ENCODE assay signal across 26 cellular contexts in genomic region chr6:106119991-106120390, GRCh38. TPM values are rescaled to one million over a fixed set of nuclear protein-coding genes. Genes with fewer than 3 reads are reported as not detected.
DNase-seq lines count a peak whose midpoint lies in the region; ATAC-seq, FAIRE-seq and TF ChIP-seq lines count a peak whose summit lies in the region.
"Had no signal": no experiment of that assay in that cellular context is flagged by ENCODE, and none has a peak within 500 bp of the region (broad histone marks: within the 10 kb centered on the region; RNA-seq: fewer than 3 reads in every experiment).

No MANE protein-coding gene starts in this region.

- H3K9me3 ChIP-seq in K562 (replicated peaks; ENCODE audit: control insufficient read depth, insufficient read depth, low read depth, low read length) (no peaks in the 10 kb centered on the region), mucosa of rectum (ENCODE audit: control insufficient read depth in 2 of 2, low read length in 2 of 2) (no peaks in the 10 kb centered on the region)
- H3K9me3 ChIP-seq: A549, SK-N-SH, upper lobe of left lung had no signal

- H3K27me3 Mint-ChIP-seq in activated CD8-positive, alpha-beta T cell treated with anti-CD3 and anti-CD28 coated beads for 36 hours, result peaks cover 24% of the 10 kb centered on the region
- peaks cover 4% of the 10 kb centered on the region for H3K27me3 Mint-ChIP-seq in activated CD8-positive, alpha-beta T cell treated with anti-CD3 and anti-CD28 coated beads, Interleukin-2, amount 10 ng/mL, durations not matched to agents 7 days and 5 days (ENCODE audit: low read depth)
- H3K27me3 Mint-ChIP-seq in activated T-cell treated with anti-CD3 and anti-CD28 coated beads, Interleukin-2, amount 50 U/mL, for 24 hours, result peaks cover 10% of the 10 kb centered on the region
- H3K27me3 Mint-ChIP-seq: activated B cell treated with CpG ODN at 0.5 μM for 24 hours; B cell; dendritic cell treated with granulocyte-macrophage colony-stimulating factor and Interleukin-4, amounts not matched to agents 40 ng/mL and 50 ng/mL, for 4 days had no signal

- no peak for DNase-seq in activated CD8-positive, alpha-beta T cell treated with anti-CD3 and anti-CD28 coated beads for 36 hours
- no peak for DNase-seq in activated CD8-positive, alpha-beta T cell treated with anti-CD3 and anti-CD28 coated beads, Interleukin-2, amount 10 ng/mL, durations not matched to agents 7 days and 5 days
- DNase-seq in K562 (ENCODE audit: extremely low read depth in 1 of 4, low spot score in 3 of 4), result no peak
- no peak for DNase-seq in nucleus accumbens (lab: John Stamatoyannopoulos, UW)
- no peak for DNase-seq in NCI-H345 treated with DMSO at 0.1 percent for 48 hours (lab: John Stamatoyannopoulos, UW; ENCODE audit: unreplicated experiment)
- DNase-seq in activated T-cell treated with anti-CD3 and anti-CD28 coated beads, Interleukin-2, amount 50 U/mL, for 24 hours, result no peak
- DNase-seq: activated B cell treated with CpG ODN at 0.5 μM for 24 hours; activated naive CD4-positive, alpha-beta T cell treated with anti-CD3 and anti-CD28 coated beads, Interleukin-2, amount 50 U/mL, for 16 hours; activated T-cell treated with anti-CD3 and anti-CD28 coated beads, Interleukin-2, amount 50 U/mL, for 4 hours; COR-L47; HFFc6; hippocampal formation; NCI-H1417 treated with DMSO at 0.1 percent for 48 hours; NCI-H510A treated with DMSO at 0.1 percent for 48 hours; SK-N-SH; stimulated activated CD4-positive, alpha-beta T cell treated with anti-CD3 and anti-CD28 coated beads, Interleukin-12 subunit alpha, Interleukin-12 subunit beta, amount 100 ng/mL, for 4 hours; stimulated activated CD4-positive, alpha-beta T cell treated with anti-CD3 and anti-CD28 coated beads, Interleukin-4, amount 100 ng/mL, for 4 hours; T1000 had no signal

- H3K27ac ChIP-seq in K562 (ENCODE audit: extremely low read depth, low read depth, low read length) (no peak overlapping the region), mucosa of rectum (ENCODE audit: low read depth in 2 of 2, low read length in 2 of 2) (peak overlapping the region; percentile 56 to 61)
- H3K27ac ChIP-seq: A549, RWPE1, upper lobe of left lung had no signal

- in situ Hi-C loops in K562 (cut with MboI), result no loop called here

- H3K4me3 Mint-ChIP-seq in activated CD8-positive, alpha-beta T cell treated with anti-CD3 and anti-CD28 coated beads for 36 hours, result no peak overlapping the region
- no peak overlapping the region for H3K4me3 Mint-ChIP-seq in activated CD8-positive, alpha-beta T cell treated with anti-CD3 and anti-CD28 coated beads, Interleukin-2, amount 10 ng/mL, durations not matched to agents 7 days and 5 days
- no peak overlapping the region for H3K4me3 Mint-ChIP-seq in activated T-cell treated with anti-CD3 and anti-CD28 coated beads, Interleukin-2, amount 50 U/mL, for 24 hours
- H3K4me3 Mint-ChIP-seq: activated B cell treated with CpG ODN at 0.5 μM for 24 hours; activated T-cell treated with anti-CD3 and anti-CD28 coated beads, Interleukin-2, amount 50 U/mL, for 4 hours; B cell; dendritic cell treated with granulocyte-macrophage colony-stimulating factor and Interleukin-4, amounts not matched to agents 40 ng/mL and 50 ng/mL, for 4 days; HFFc6; stimulated activated naive CD8-positive, alpha-beta T cell treated with anti-CD3 and anti-CD28 coated beads, Interleukin-15, Interleukin-2, amounts not matched to agents 100 ng/mL and 50 ng/mL, for 24 hours had no signal

- no TSS peak for BruUV-seq in K562 (replicated peaks; lab: Mats Ljungman, UMichigan)

- no peak for TF ChIP-seq RAD21 in K562 (CRISPR knock-in tag; conservative IDR thresholded peaks at IDR 0.05 in 1 of 2, IDR thresholded peaks at IDR 0.05 in 1 of 2)

- peaks cover 13% of the 10 kb centered on the region for H3K9me3 Mint-ChIP-seq in activated CD8-positive, alpha-beta T cell treated with anti-CD3 and anti-CD28 coated beads for 36 hours
- no peaks in the 10 kb centered on the region for H3K9me3 Mint-ChIP-seq in activated CD8-positive, alpha-beta T cell treated with anti-CD3 and anti-CD28 coated beads, Interleukin-2, amount 10 ng/mL, durations not matched to agents 7 days and 5 days (ENCODE audit: insufficient read depth)
- peaks cover 3% of the 10 kb centered on the region for H3K9me3 Mint-ChIP-seq in activated T-cell treated with anti-CD3 and anti-CD28 coated beads, Interleukin-2, amount 50 U/mL, for 24 hours
- H3K9me3 Mint-ChIP-seq: activated B cell treated with CpG ODN at 0.5 μM for 24 hours; activated T-cell treated with anti-CD3 and anti-CD28 coated beads, Interleukin-2, amount 50 U/mL, for 4 hours; dendritic cell treated with granulocyte-macrophage colony-stimulating factor and Interleukin-4, amounts not matched to agents 40 ng/mL and 50 ng/mL, for 4 days; HFFc6; stimulated activated naive CD8-positive, alpha-beta T cell treated with anti-CD3 and anti-CD28 coated beads, Interleukin-15, Interleukin-2, amounts not matched to agents 100 ng/mL and 50 ng/mL, for 24 hours had no signal

- CTCF ChIA-PET in activated CD8-positive, alpha-beta T cell treated with anti-CD3 and anti-CD28 coated beads for 36 hours (lab: Charles Lee), result interaction anchor here (0.9 to 1.8 kb wide), 3 partner anchors 22 to 103 kb away, joined by 3 to 4 read pairs (median 3); no protein-coding TSS in a partner anchor
- CTCF ChIA-PET in activated CD8-positive, alpha-beta T cell treated with anti-CD3 and anti-CD28 coated beads, Interleukin-2, amount 10 ng/mL, durations not matched to agents 7 days and 5 days (lab: Charles Lee), result interaction anchor here (0.9 to 4.3 kb wide), 6 partner anchors 20 to 103 kb away, joined by 3 to 35 read pairs (median 4); no protein-coding TSS in a partner anchor
- CTCF ChIA-PET in K562 (lab: Yijun Ruan, JAX; ENCODE audit: low intra/inter-chr PET ratio), result no interaction called here

- intact Hi-C loops in activated CD8-positive, alpha-beta T cell treated with anti-CD3 and anti-CD28 coated beads for 36 hours (cut with micrococcal nuclease), result no loop called here
- intact Hi-C loops in K562 (cut with micrococcal nuclease), result no loop called here

- FAIRE-seq in K562 (lab: Jason Lieb, UNC), result no peak
- FAIRE-seq: A549 had no signal

- no peak overlapping the region for H3K4me2 ChIP-seq in K562 (ENCODE audit: insufficient read depth, low read length)
- H3K4me2 ChIP-seq: A549, SK-N-SH had no signal

- H3K79me2 ChIP-seq in K562 (ENCODE audit: control insufficient read depth, insufficient read depth, low read length), result no peaks in the 10 kb centered on the region

- TF ChIP-seq POLR2A in K562 (conservative IDR thresholded peaks at IDR 0.05), result no peak

- no peak for TF ChIP-seq CTCF in activated CD8-positive, alpha-beta T cell treated with anti-CD3 and anti-CD28 coated beads for 36 hours (IDR thresholded peaks at IDR 0.05)
- no peak for TF ChIP-seq CTCF in K562 (IDR thresholded peaks at IDR 0.05 in 2 of 3, conservative IDR thresholded peaks at IDR 0.05 in 1 of 3; ENCODE audit: insufficient read depth in 2 of 3, low read depth in 1 of 3, low read length in 3 of 3)

- H4K20me1 ChIP-seq in K562 (replicated peaks; ENCODE audit: control insufficient read depth, insufficient read depth, low read length), result no peaks in the 10 kb centered on the region

- ATAC-seq in activated CD8-positive, alpha-beta T cell treated with anti-CD3 and anti-CD28 coated beads for 36 hours, result no peak
- no peak for ATAC-seq in activated CD8-positive, alpha-beta T cell treated with anti-CD3 and anti-CD28 coated beads, Interleukin-2, amount 10 ng/mL, durations not matched to agents 7 days and 5 days
- ATAC-seq in K562 (no peak), GM19351 (IDR thresholded peaks at IDR 0.05; ENCODE audit: unreplicated experiment) (no peak)
- ATAC-seq: A549; activated T-cell treated with anti-CD3 and anti-CD28 coated beads, Interleukin-2, amount 50 U/mL, for 4 hours had no signal

- H3K36me3 ChIP-seq in K562 (ENCODE audit: control insufficient read depth, insufficient read depth, low read length), result no peaks in the 10 kb centered on the region
- no peaks in the 10 kb centered on the region for H3K36me3 ChIP-seq in mucosa of rectum (ENCODE audit: control insufficient read depth in 2 of 2, insufficient read depth in 2 of 2, low read length in 2 of 2)
- H3K36me3 ChIP-seq: upper lobe of left lung had no signal

- WGBS in K562 (ENCODE audit: insufficient coverage, low coverage, missing lambda C conversion rate), result 48% methylated on average over 2 of the region's 2 CpGs

- no peak for TF ChIP-seq EP300 in K562 (IDR thresholded peaks at IDR 0.05; ENCODE audit: low read length)

- peak overlapping the region; percentile 41 for H3K27ac Mint-ChIP-seq in activated CD8-positive, alpha-beta T cell treated with anti-CD3 and anti-CD28 coated beads for 36 hours
- no peak overlapping the region for H3K27ac Mint-ChIP-seq in activated CD8-positive, alpha-beta T cell treated with anti-CD3 and anti-CD28 coated beads, Interleukin-2, amount 10 ng/mL, durations not matched to agents 7 days and 5 days
- no peak overlapping the region for H3K27ac Mint-ChIP-seq in activated T-cell treated with anti-CD3 and anti-CD28 coated beads, Interleukin-2, amount 50 U/mL, for 24 hours
- H3K27ac Mint-ChIP-seq: activated B cell treated with CpG ODN at 0.5 μM for 24 hours; B cell; dendritic cell treated with granulocyte-macrophage colony-stimulating factor and Interleukin-4, amounts not matched to agents 40 ng/mL and 50 ng/mL, for 4 days; HFFc6; stimulated activated naive CD8-positive, alpha-beta T cell treated with anti-CD3 and anti-CD28 coated beads, Interleukin-15, Interleukin-2, amounts not matched to agents 100 ng/mL and 50 ng/mL, for 24 hours had no signal

- H3K4me1 Mint-ChIP-seq in activated CD8-positive, alpha-beta T cell treated with anti-CD3 and anti-CD28 coated beads for 36 hours (ENCODE audit: low read depth), result peaks cover 68% of the 10 kb centered on the region
- peaks cover 64% of the 10 kb centered on the region for H3K4me1 Mint-ChIP-seq in activated CD8-positive, alpha-beta T cell treated with anti-CD3 and anti-CD28 coated beads, Interleukin-2, amount 10 ng/mL, durations not matched to agents 7 days and 5 days (ENCODE audit: low read depth)
- H3K4me1 Mint-ChIP-seq in activated T-cell treated with anti-CD3 and anti-CD28 coated beads, Interleukin-2, amount 50 U/mL, for 24 hours (ENCODE audit: low read depth), result peaks cover 72% of the 10 kb centered on the region

- H3K9me1 ChIP-seq in K562 (ENCODE audit: control insufficient read depth, insufficient read depth, low read length), result no peaks in the 10 kb centered on the region

- H3K36me3 Mint-ChIP-seq in activated CD8-positive, alpha-beta T cell treated with anti-CD3 and anti-CD28 coated beads for 36 hours (ENCODE audit: low read depth), result no peaks in the 10 kb centered on the region
- H3K36me3 Mint-ChIP-seq in activated CD8-positive, alpha-beta T cell treated with anti-CD3 and anti-CD28 coated beads, Interleukin-2, amount 10 ng/mL, durations not matched to agents 7 days and 5 days (ENCODE audit: low read depth), result peaks cover 8% of the 10 kb centered on the region
- H3K36me3 Mint-ChIP-seq in activated T-cell treated with anti-CD3 and anti-CD28 coated beads, Interleukin-2, amount 50 U/mL, for 24 hours (ENCODE audit: low read depth), result no peaks in the 10 kb centered on the region

- H3K4me1 ChIP-seq in K562 (replicated peaks in 1 of 2; ENCODE audit: control insufficient read depth in 2 of 2, insufficient read depth in 2 of 2, low read length in 2 of 2), result peaks cover 4 to 9% of the 10 kb centered on the region in 2 experiments; a peak in 4 of 5 replicates
- H3K4me1 ChIP-seq in mucosa of rectum (ENCODE audit: control insufficient read depth in 2 of 2, insufficient read depth in 2 of 2, low read length in 2 of 2), result peaks cover 2 to 7% of the 10 kb centered on the region in 2 donors
- H3K4me1 ChIP-seq: A549, upper lobe of left lung had no signal

- POLR2A ChIA-PET in activated CD8-positive, alpha-beta T cell treated with anti-CD3 and anti-CD28 coated beads for 36 hours (lab: Charles Lee), result no interaction called here
- POLR2A ChIA-PET in activated CD8-positive, alpha-beta T cell treated with anti-CD3 and anti-CD28 coated beads, Interleukin-2, amount 10 ng/mL, durations not matched to agents 7 days and 5 days (lab: Charles Lee), result interaction anchor here (0.9 kb wide), 1 partner anchor 14 kb away, joined by 3 read pairs; no protein-coding TSS in a partner anchor
- POLR2A ChIA-PET in K562 (lab: Yijun Ruan, JAX), result interaction anchor here (0.7 kb wide), 1 partner anchor 9 kb away, joined by 3 read pairs; no protein-coding TSS in a partner anchor

- H3K4me3 ChIP-seq in K562 (no peak overlapping the region), mucosa of rectum (ENCODE audit: low read length in 2 of 2) (no peak overlapping the region)
- H3K4me3 ChIP-seq: A549, upper lobe of left lung had no signal

- H3K27me3 ChIP-seq in K562 (ENCODE audit: control insufficient read depth in 2 of 2, insufficient read depth in 2 of 2, low read length in 2 of 2), result no peaks in the 10 kb centered on the region
- no peaks in the 10 kb centered on the region for H3K27me3 ChIP-seq in mucosa of rectum (ENCODE audit: control insufficient read depth in 2 of 2, insufficient read depth in 2 of 2, low read length in 2 of 2)
- H3K27me3 ChIP-seq: upper lobe of left lung had no signal

- H3K9ac ChIP-seq in K562 (ENCODE audit: insufficient read depth in 1 of 2, low read depth in 2 of 2, low read length in 2 of 2) (no peak overlapping the region), mucosa of rectum (ENCODE audit: low read depth in 1 of 2, low read length in 2 of 2) (no peak overlapping the region)
- H3K9ac ChIP-seq: SK-N-SH had no signal

- H2AFZ ChIP-seq in K562 (ENCODE audit: low read depth, low read length), result peak overlapping the region; percentile 46

RNA-seq across cellular contexts. Expression of gene PRDM1, which starts 33.9 kb away (rescaled TPM):
- 10 to 100 TPM; 24.6 to 24.7 TPM for total RNA-seq in activated CD8-positive, alpha-beta T cell treated with anti-CD3 and anti-CD28 coated beads for 36 hours
- total RNA-seq in activated CD8-positive, alpha-beta T cell treated with anti-CD3 and anti-CD28 coated beads, Interleukin-2, amount 10 ng/mL, durations not matched to agents 7 days and 5 days, result 10 to 100 TPM; 14.4 to 14.7 TPM
- 1.9 and 4.4 TPM in 2 replicates for total RNA-seq in K562 (2011; cell fraction: chromatin; rRNA removed; ENCODE audit: low replicate concordance)
- total RNA-seq in K562 (2011; cell fraction: nucleolus; rRNA removed), result 1.1 and 1.3 TPM in 2 replicates
- total RNA-seq in K562 (2011; cell fraction: nucleoplasm; rRNA removed), result 0.95 and 1.1 TPM in 2 replicates
- total RNA-seq in K562 (2014; rRNA removed), result 0.27 and 0.29 TPM in 2 replicates
- total RNA-seq in K562 (2014; rRNA removed; fragmentation: Illumina TruSeq; extraction: Trizol), result 0.40 and 0.61 TPM in 2 replicates
- total RNA-seq in K562 (2015; rRNA removed; fragmentation: Illumina TruSeq; extraction: Trizol), result 0.19 and 0.47 TPM in 2 replicates
- 0.67 and 0.86 TPM in 2 replicates for total RNA-seq in K562 (2021)
- polyA plus RNA-seq in K562 (2011; rRNA removed), result 0.18 and 0.21 TPM in 2 replicates
- 0.07 and 0.36 TPM in 2 replicates for polyA plus RNA-seq in K562 (2011; cell fraction: cytosol; rRNA removed)
- polyA plus RNA-seq in K562 (2011; cell fraction: nucleus; rRNA removed), result 0.11 and 1.1 TPM in 2 replicates
- polyA plus RNA-seq in K562 (2012), result 0.89 and 1.1 TPM in 2 replicates
- 0.89 and 1.4 TPM in 2 replicates for polyA plus RNA-seq in K562 (2014; fragmentation: Illumina TruSeq; extraction: Trizol)
- polyA plus RNA-seq in K562 (2014; fragmentation: Nextera tagmentation; extraction: Ambion mirVana), result under 1 TPM; 0.20 to 0.21 TPM
- polyA plus RNA-seq in K562 (2014; rRNA removed), result 0.09 and 0.13 TPM in 2 replicates
- 0.18 and 0.98 TPM in 2 replicates for polyA minus RNA-seq in K562 (2011; rRNA and poly(A)+ RNA removed)
- polyA minus RNA-seq in K562 (2011; cell fraction: cytosol; rRNA and poly(A)+ RNA removed), result 1.1 and 1.6 TPM in 2 replicates
- polyA minus RNA-seq in K562 (2011; cell fraction: nucleus; rRNA and poly(A)+ RNA removed), result 0.94 and 1.00 TPM in 2 replicates
